Comparison of ENCODE assay signal across 1 cellular context in the genomic region with DNA sequence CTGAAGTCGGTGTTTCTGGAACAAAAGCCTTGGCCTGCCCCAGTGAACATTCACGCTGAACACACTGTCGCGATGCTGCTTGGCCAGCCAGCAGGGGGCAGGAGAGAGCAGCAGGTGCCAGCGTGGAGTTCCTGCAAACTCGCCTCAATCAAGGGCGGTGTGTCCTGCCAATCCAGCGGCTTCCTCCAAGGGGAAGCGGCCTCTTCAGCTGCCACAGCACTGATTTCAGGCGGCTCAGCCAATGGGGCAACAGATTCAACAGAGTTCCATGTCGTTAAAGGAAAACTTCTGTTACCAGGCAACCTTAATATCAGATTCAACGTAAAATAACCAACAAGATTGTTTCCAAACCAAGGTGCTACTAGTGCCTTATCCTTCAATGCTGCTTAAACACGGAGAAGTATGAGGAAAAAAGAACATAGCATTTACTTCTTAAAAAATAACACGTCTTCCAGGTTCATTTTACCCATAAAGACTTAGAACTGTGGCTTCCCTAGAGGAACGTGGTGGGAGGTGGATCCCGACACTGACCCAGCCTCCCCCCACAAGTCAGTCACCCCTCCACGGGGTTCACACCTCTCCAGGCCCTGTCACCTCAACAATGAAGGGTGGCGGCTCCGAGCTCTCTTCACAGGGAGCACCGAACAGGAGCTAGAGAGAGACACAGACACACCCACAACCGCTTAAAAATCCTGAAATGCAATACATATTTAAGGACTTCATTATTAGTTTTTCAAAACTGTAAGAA.
TF ChIP-seq lines count a peak whose summit lies in the region.

No MANE protein-coding gene starts in this region.

TF ChIP-seq in IMR-90, 13 proteins besides CTCF, POLR2A, EP300 and RAD21:
- TF ChIP-seq ELK1 (IDR thresholded peaks at IDR 0.05; ENCODE audit: borderline replicate concordance, low read depth, low read length) (no peak), MAZ (IDR thresholded peaks at IDR 0.05; ENCODE audit: borderline replicate concordance, low read depth, low read length) (peak; percentile 60; the same call in 1 of the 2 replicates), CHD1 (IDR thresholded peaks at IDR 0.05; ENCODE audit: low read depth, low read length) (no peak), NFE2L2 (IDR thresholded peaks at IDR 0.05; ENCODE audit: low read depth, low read length) (no peak), SMC3 (IDR thresholded peaks at IDR 0.05; ENCODE audit: low read depth, low read length) (peak; percentile 97), MXI1 (IDR thresholded peaks at IDR 0.05; ENCODE audit: borderline replicate concordance, low read depth, low read length) (peak; percentile 75; the same call in 1 of the 2 replicates), BHLHE40 (IDR thresholded peaks at IDR 0.05; ENCODE audit: low read depth, low read length) (peak; percentile 41; the same call in 1 of the 2 replicates), RCOR1 (IDR thresholded peaks at IDR 0.05; ENCODE audit: insufficient replicate concordance, low read length) (no peak), CEBPB (IDR thresholded peaks at IDR 0.05; ENCODE audit: low read depth, low read length) (no peak), MAFK (IDR thresholded peaks at IDR 0.05; ENCODE audit: low read depth, low read length) (0 out of 2 replicates have a peak, but pooled peaks have one; percentile 1), FOS (IDR thresholded peaks at IDR 0.05; ENCODE audit: low read depth, low read length) (no peak)
- TF ChIP-seq, protein P1, sequence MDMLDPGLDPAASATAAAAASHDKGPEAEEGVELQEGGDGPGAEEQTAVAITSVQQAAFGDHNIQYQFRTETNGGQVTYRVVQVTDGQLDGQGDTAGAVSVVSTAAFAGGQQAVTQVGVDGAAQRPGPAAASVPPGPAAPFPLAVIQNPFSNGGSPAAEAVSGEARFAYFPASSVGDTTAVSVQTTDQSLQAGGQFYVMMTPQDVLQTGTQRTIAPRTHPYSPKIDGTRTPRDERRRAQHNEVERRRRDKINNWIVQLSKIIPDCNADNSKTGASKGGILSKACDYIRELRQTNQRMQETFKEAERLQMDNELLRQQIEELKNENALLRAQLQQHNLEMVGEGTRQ (IDR thresholded peaks at IDR 0.05; ENCODE audit: low read depth, low read length), result no peak
TF ChIP-seq in IMR-90: peak in this region for 5.
